22 cellular contexts compared by ENCODE assay signal in genomic region chr5:152125806-152126205, GRCh38.
"Had no signal": no experiment of that assay in that cellular context is flagged by ENCODE, and none has a peak within 500 bp of the region (broad histone marks: within the 10 kb centered on the region; RNA-seq: fewer than 3 reads in every experiment).

No MANE protein-coding gene starts in this region.

- H3K9me3 Mint-ChIP-seq: activated CD4-positive, alpha-beta memory T cell treated with anti-CD3 and anti-CD28 coated beads for 36 hours; activated CD4-positive, alpha-beta T cell treated with anti-CD3 and anti-CD28 coated beads, Interleukin-2, amount 10 ng/mL, durations not matched to agents 7 days and 5 days; activated naive CD4-positive, alpha-beta T cell treated with anti-CD3 and anti-CD28 coated beads for 36 hours; activated T-cell treated with anti-CD3 and anti-CD28 coated beads, Interleukin-2, amount 50 U/mL, for 4 hours had no signal

- H3K27ac Mint-ChIP-seq: activated CD4-positive, alpha-beta memory T cell treated with anti-CD3 and anti-CD28 coated beads for 36 hours; activated CD4-positive, alpha-beta T cell treated with anti-CD3 and anti-CD28 coated beads, Interleukin-2, amount 10 ng/mL, durations not matched to agents 7 days and 5 days; activated naive CD4-positive, alpha-beta T cell treated with anti-CD3 and anti-CD28 coated beads for 36 hours; activated naive CD8-positive, alpha-beta T cell had no signal

- H3K4me3 Mint-ChIP-seq: activated CD4-positive, alpha-beta memory T cell treated with anti-CD3 and anti-CD28 coated beads for 36 hours; activated CD4-positive, alpha-beta T cell treated with anti-CD3 and anti-CD28 coated beads, Interleukin-2, amount 10 ng/mL, durations not matched to agents 7 days and 5 days; activated naive CD4-positive, alpha-beta T cell treated with anti-CD3 and anti-CD28 coated beads for 36 hours; activated naive CD8-positive, alpha-beta T cell; activated T-cell treated with anti-CD3 and anti-CD28 coated beads, Interleukin-2, amount 50 U/mL, for 4 hours had no signal

- DNase-seq: activated CD4-positive, alpha-beta memory T cell treated with anti-CD3 and anti-CD28 coated beads for 36 hours; activated CD4-positive, alpha-beta T cell treated with anti-CD3 and anti-CD28 coated beads, Interleukin-2, amount 10 ng/mL, durations not matched to agents 7 days and 5 days; activated CD4-positive, CD25-positive, alpha-beta regulatory T cell; activated CD8-positive, alpha-beta memory T cell treated with anti-CD3 and anti-CD28 coated beads for 24 hours; activated effector memory CD4-positive, alpha-beta T cell treated with anti-CD3 and anti-CD28 coated beads, Interleukin-2, amount 50 U/mL, for 16 hours; activated naive CD4-positive, alpha-beta T cell treated with anti-CD3 and anti-CD28 coated beads for 36 hours; activated T-cell treated with anti-CD3 and anti-CD28 coated beads, Interleukin-2, amount 50 U/mL, for 4 hours; amygdala; brain microvascular endothelial cell; Karpas-422; MM.1S; NCI-H1105; NCI-H146; NCI-H2029; NCI-H446; NCI-H526; Peyer's patch; Right ventricle myocardium superior; SJCRH30; SK-N-SH; T-helper 1 cell had no signal

- H3K4me1 Mint-ChIP-seq: activated CD4-positive, alpha-beta T cell treated with anti-CD3 and anti-CD28 coated beads, Interleukin-2, amount 10 ng/mL, durations not matched to agents 7 days and 5 days had no signal

- ATAC-seq: activated T-cell treated with anti-CD3 and anti-CD28 coated beads, Interleukin-2, amount 50 U/mL, for 4 hours had no signal

- H3K36me3 Mint-ChIP-seq: activated CD4-positive, alpha-beta memory T cell treated with anti-CD3 and anti-CD28 coated beads for 36 hours; activated naive CD8-positive, alpha-beta T cell had no signal

- H3K27me3 Mint-ChIP-seq: activated CD4-positive, alpha-beta memory T cell treated with anti-CD3 and anti-CD28 coated beads for 36 hours; activated naive CD8-positive, alpha-beta T cell had no signal
